1 cellular context compared by ENCODE assay signal in genomic region chr20:62487564-62488086, GRCh38.
TF ChIP-seq lines count a peak whose summit lies in the region.

No MANE protein-coding gene starts in this region.

TF ChIP-seq in HepG2, 621 proteins besides CTCF, POLR2A, EP300 and RAD21 (continued from another document):
- no peak for TF ChIP-seq POGK (CRISPR knock-in tag; conservative IDR thresholded peaks at IDR 0.05)
- TF ChIP-seq ZFP41 (CRISPR knock-in tag; IDR thresholded peaks at IDR 0.05; ENCODE audit: borderline replicate concordance) = no peak
- TF ChIP-seq, protein P1, sequence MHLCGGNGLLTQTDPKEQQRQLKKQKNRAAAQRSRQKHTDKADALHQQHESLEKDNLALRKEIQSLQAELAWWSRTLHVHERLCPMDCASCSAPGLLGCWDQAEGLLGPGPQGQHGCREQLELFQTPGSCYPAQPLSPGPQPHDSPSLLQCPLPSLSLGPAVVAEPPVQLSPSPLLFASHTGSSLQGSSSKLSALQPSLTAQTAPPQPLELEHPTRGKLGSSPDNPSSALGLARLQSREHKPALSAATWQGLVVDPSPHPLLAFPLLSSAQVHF (CRISPR knock-in tag; IDR thresholded peaks at IDR 0.05) = no peak
- no peak for TF ChIP-seq ZNF441 (CRISPR knock-in tag; IDR thresholded peaks at IDR 0.05; ENCODE audit: borderline replicate concordance)
- TF ChIP-seq ZBTB21 (CRISPR knock-in tag; IDR thresholded peaks at IDR 0.05) = no peak
- no peak for TF ChIP-seq PPARG (CRISPR knock-in tag; conservative IDR thresholded peaks at IDR 0.05)
- no peak for TF ChIP-seq FOXK2 (IDR thresholded peaks at IDR 0.05)
- no peak for TF ChIP-seq DNMT3B (CRISPR knock-in tag; conservative IDR thresholded peaks at IDR 0.05)
- TF ChIP-seq, protein P2, sequence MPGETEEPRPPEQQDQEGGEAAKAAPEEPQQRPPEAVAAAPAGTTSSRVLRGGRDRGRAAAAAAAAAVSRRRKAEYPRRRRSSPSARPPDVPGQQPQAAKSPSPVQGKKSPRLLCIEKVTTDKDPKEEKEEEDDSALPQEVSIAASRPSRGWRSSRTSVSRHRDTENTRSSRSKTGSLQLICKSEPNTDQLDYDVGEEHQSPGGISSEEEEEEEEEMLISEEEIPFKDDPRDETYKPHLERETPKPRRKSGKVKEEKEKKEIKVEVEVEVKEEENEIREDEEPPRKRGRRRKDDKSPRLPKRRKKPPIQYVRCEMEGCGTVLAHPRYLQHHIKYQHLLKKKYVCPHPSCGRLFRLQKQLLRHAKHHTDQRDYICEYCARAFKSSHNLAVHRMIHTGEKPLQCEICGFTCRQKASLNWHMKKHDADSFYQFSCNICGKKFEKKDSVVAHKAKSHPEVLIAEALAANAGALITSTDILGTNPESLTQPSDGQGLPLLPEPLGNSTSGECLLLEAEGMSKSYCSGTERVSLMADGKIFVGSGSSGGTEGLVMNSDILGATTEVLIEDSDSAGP (CRISPR knock-in tag; IDR thresholded peaks at IDR 0.05; ENCODE audit: borderline replicate concordance) = peak; percentile 47; the same call in 1 of the 2 replicates
- TF ChIP-seq ZNF136 (CRISPR knock-in tag; IDR thresholded peaks at IDR 0.05; ENCODE audit: low read depth) = no peak
- TF ChIP-seq NFYB (CRISPR knock-in tag; IDR thresholded peaks at IDR 0.05) = no peak
- TF ChIP-seq MTA1 (CRISPR knock-in tag; IDR thresholded peaks at IDR 0.05; ENCODE audit: borderline replicate concordance) = peak; percentile 85; the same call in 1 of the 2 replicates
- TF ChIP-seq, protein P3, sequence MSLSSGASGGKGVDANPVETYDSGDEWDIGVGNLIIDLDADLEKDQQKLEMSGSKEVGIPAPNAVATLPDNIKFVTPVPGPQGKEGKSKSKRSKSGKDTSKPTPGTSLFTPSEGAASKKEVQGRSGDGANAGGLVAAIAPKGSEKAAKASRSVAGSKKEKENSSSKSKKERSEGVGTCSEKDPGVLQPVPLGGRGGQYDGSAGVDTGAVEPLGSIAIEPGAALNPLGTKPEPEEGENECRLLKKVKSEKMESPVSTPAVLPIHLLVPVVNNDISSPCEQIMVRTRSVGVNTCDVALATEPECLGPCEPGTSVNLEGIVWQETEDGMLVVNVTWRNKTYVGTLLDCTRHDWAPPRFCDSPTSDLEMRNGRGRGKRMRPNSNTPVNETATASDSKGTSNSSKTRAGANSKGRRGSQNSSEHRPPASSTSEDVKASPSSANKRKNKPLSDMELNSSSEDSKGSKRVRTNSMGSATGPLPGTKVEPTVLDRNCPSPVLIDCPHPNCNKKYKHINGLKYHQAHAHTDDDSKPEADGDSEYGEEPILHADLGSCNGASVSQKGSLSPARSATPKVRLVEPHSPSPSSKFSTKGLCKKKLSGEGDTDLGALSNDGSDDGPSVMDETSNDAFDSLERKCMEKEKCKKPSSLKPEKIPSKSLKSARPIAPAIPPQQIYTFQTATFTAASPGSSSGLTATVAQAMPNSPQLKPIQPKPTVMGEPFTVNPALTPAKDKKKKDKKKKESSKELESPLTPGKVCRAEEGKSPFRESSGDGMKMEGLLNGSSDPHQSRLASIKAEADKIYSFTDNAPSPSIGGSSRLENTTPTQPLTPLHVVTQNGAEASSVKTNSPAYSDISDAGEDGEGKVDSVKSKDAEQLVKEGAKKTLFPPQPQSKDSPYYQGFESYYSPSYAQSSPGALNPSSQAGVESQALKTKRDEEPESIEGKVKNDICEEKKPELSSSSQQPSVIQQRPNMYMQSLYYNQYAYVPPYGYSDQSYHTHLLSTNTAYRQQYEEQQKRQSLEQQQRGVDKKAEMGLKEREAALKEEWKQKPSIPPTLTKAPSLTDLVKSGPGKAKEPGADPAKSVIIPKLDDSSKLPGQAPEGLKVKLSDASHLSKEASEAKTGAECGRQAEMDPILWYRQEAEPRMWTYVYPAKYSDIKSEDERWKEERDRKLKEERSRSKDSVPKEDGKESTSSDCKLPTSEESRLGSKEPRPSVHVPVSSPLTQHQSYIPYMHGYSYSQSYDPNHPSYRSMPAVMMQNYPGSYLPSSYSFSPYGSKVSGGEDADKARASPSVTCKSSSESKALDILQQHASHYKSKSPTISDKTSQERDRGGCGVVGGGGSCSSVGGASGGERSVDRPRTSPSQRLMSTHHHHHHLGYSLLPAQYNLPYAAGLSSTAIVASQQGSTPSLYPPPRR (CRISPR knock-in tag; IDR thresholded peaks at IDR 0.05; ENCODE audit: borderline replicate concordance) = peak; percentile 60; the same call in 1 of the 2 replicates
- TF ChIP-seq ZNF124 (CRISPR knock-in tag; IDR thresholded peaks at IDR 0.05) = no peak
- no peak for TF ChIP-seq ZNF430 (CRISPR knock-in tag; IDR thresholded peaks at IDR 0.05)
- TF ChIP-seq, protein P4, sequence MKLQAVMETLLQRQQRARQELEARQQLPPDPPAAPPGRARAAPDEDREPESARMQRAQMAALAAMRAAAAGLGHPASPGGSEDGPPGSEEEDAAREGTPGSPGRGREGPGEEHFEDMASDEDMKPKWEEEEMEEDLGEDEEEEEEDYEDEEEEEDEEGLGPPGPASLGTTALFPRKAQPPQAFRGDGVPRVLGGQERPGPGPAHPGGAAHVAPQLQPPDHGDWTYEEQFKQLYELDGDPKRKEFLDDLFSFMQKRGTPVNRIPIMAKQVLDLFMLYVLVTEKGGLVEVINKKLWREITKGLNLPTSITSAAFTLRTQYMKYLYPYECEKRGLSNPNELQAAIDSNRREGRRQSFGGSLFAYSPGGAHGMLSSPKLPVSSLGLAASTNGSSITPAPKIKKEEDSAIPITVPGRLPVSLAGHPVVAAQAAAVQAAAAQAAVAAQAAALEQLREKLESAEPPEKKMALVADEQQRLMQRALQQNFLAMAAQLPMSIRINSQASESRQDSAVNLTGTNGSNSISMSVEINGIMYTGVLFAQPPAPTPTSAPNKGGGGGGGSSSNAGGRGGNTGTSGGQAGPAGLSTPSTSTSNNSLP (IDR thresholded peaks at IDR 0.05; ENCODE audit: low read depth, low read length) = no peak
- no peak for TF ChIP-seq FOXA1 (IDR thresholded peaks at IDR 0.05)
- peak; percentile 75 for TF ChIP-seq FOXA1 (CRISPR knock-in tag; IDR thresholded peaks at IDR 0.05)
TF ChIP-seq in HepG2: peak in this region for 87.
